1 cellular context compared by ENCODE assay signal in the genomic region with DNA sequence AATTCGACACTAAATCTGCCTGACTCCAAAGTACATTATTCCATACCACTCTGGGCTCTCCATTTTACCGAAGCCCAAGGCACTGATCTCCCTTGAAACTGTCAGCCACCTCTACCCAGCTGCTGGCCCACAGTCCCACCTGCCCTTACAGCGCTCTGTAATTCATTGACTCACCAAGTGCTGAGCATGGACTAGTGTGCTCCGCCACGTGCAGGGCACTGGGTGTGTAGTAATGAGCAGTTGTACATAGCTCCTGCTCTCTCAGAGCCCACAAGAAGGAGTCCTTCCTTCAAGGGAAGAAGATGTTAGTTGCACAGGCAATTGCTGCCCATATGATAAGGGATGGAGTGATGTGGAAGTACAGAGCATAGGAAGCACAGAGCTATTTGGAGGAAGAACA.
TF ChIP-seq lines count a peak whose summit lies in the region.

No MANE protein-coding gene starts in this region.

TF ChIP-seq in GM23338, 12 proteins besides CTCF, POLR2A, EP300 and RAD21 (continued from another document):
- TF ChIP-seq, protein P1, sequence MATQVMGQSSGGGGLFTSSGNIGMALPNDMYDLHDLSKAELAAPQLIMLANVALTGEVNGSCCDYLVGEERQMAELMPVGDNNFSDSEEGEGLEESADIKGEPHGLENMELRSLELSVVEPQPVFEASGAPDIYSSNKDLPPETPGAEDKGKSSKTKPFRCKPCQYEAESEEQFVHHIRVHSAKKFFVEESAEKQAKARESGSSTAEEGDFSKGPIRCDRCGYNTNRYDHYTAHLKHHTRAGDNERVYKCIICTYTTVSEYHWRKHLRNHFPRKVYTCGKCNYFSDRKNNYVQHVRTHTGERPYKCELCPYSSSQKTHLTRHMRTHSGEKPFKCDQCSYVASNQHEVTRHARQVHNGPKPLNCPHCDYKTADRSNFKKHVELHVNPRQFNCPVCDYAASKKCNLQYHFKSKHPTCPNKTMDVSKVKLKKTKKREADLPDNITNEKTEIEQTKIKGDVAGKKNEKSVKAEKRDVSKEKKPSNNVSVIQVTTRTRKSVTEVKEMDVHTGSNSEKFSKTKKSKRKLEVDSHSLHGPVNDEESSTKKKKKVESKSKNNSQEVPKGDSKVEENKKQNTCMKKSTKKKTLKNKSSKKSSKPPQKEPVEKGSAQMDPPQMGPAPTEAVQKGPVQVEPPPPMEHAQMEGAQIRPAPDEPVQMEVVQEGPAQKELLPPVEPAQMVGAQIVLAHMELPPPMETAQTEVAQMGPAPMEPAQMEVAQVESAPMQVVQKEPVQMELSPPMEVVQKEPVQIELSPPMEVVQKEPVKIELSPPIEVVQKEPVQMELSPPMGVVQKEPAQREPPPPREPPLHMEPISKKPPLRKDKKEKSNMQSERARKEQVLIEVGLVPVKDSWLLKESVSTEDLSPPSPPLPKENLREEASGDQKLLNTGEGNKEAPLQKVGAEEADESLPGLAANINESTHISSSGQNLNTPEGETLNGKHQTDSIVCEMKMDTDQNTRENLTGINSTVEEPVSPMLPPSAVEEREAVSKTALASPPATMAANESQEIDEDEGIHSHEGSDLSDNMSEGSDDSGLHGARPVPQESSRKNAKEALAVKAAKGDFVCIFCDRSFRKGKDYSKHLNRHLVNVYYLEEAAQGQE (IDR thresholded peaks at IDR 0.05; ENCODE audit: unreplicated experiment): no peak
- TF ChIP-seq EZH2phosphoT487 (IDR thresholded peaks at IDR 0.05; ENCODE audit: unreplicated experiment): no peak
